Comparison of ENCODE assay signal across 1 cellular context in the genomic region with DNA sequence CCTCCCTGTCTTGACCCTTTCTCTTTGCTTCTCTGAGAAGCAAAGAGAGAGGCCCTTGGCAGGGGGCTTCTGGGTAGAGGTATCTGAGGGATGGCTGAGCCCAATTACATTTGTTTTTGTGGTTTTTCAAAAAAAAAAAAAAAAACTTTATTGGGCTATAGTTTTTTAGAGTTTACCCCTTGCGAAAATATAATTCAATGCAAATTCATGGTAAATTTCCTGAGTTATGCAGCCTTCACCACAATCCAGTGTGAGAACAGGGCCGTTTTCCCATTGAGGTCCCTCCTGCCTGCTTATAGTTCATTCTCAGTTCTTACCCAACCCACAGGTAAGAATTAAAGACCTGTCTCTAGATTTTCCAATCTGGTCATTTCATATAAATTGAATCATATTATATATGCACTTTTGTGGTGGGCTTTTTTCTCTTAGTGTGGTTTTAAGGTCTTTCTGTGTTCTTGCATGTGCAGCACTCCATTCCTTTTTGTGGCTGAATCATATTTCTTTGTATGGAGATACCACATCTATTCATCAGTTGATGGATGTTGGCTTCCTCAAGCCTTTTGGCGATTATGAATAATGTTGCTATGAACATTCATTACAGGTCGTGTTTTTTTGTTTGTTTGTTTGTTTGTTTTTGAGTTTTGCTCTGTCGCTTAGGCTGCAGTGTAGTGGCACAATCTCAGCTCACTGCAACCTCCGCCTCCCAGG.
TF ChIP-seq lines count a peak whose summit lies in the region.

No MANE protein-coding gene starts in this region.

TF ChIP-seq in H1, 55 proteins besides CTCF, POLR2A, EP300 and RAD21:
- TF ChIP-seq CHD2 (IDR thresholded peaks at IDR 0.05; ENCODE audit: low read length) (no peak), SUZ12 (IDR thresholded peaks at IDR 0.05; ENCODE audit: low read length) (no peak), ZNF274 (IDR thresholded peaks at IDR 0.05; ENCODE audit: borderline replicate concordance, extremely low read depth, low read length) (no peak), RXRA (IDR thresholded peaks at IDR 0.05; ENCODE audit: insufficient read depth, low read depth, low read length) (no peak), GABPA (IDR thresholded peaks at IDR 0.05; ENCODE audit: borderline replicate concordance, insufficient read depth, low read length) (no peak), KDM5A (IDR thresholded peaks at IDR 0.05; ENCODE audit: low read length) (no peak), SIN3A (conservative IDR thresholded peaks at IDR 0.05 in 1 of 2, IDR thresholded peaks at IDR 0.05 in 1 of 2; ENCODE audit: low read depth in 1 of 2, low read length in 2 of 2) (no peak), HDAC2 (IDR thresholded peaks at IDR 0.05; ENCODE audit: borderline replicate concordance in 1 of 2, low read depth in 2 of 2, low read length in 2 of 2) (no peak), EGR1 (IDR thresholded peaks at IDR 0.05; ENCODE audit: borderline replicate concordance, low read depth, low read length) (no peak), TCF12 (IDR thresholded peaks at IDR 0.05; ENCODE audit: low read depth, low read length) (no peak), RFX5 (IDR thresholded peaks at IDR 0.05; ENCODE audit: borderline replicate concordance, low read depth, low read length) (no peak), SIRT6 (IDR thresholded peaks at IDR 0.05; ENCODE audit: low read length) (no peak), KDM4A (IDR thresholded peaks at IDR 0.05; ENCODE audit: low read depth, low read length, severe bottlenecking) (no peak), SP1 (IDR thresholded peaks at IDR 0.05; ENCODE audit: low read depth, low read length) (no peak)
- TF ChIP-seq, protein P1, sequence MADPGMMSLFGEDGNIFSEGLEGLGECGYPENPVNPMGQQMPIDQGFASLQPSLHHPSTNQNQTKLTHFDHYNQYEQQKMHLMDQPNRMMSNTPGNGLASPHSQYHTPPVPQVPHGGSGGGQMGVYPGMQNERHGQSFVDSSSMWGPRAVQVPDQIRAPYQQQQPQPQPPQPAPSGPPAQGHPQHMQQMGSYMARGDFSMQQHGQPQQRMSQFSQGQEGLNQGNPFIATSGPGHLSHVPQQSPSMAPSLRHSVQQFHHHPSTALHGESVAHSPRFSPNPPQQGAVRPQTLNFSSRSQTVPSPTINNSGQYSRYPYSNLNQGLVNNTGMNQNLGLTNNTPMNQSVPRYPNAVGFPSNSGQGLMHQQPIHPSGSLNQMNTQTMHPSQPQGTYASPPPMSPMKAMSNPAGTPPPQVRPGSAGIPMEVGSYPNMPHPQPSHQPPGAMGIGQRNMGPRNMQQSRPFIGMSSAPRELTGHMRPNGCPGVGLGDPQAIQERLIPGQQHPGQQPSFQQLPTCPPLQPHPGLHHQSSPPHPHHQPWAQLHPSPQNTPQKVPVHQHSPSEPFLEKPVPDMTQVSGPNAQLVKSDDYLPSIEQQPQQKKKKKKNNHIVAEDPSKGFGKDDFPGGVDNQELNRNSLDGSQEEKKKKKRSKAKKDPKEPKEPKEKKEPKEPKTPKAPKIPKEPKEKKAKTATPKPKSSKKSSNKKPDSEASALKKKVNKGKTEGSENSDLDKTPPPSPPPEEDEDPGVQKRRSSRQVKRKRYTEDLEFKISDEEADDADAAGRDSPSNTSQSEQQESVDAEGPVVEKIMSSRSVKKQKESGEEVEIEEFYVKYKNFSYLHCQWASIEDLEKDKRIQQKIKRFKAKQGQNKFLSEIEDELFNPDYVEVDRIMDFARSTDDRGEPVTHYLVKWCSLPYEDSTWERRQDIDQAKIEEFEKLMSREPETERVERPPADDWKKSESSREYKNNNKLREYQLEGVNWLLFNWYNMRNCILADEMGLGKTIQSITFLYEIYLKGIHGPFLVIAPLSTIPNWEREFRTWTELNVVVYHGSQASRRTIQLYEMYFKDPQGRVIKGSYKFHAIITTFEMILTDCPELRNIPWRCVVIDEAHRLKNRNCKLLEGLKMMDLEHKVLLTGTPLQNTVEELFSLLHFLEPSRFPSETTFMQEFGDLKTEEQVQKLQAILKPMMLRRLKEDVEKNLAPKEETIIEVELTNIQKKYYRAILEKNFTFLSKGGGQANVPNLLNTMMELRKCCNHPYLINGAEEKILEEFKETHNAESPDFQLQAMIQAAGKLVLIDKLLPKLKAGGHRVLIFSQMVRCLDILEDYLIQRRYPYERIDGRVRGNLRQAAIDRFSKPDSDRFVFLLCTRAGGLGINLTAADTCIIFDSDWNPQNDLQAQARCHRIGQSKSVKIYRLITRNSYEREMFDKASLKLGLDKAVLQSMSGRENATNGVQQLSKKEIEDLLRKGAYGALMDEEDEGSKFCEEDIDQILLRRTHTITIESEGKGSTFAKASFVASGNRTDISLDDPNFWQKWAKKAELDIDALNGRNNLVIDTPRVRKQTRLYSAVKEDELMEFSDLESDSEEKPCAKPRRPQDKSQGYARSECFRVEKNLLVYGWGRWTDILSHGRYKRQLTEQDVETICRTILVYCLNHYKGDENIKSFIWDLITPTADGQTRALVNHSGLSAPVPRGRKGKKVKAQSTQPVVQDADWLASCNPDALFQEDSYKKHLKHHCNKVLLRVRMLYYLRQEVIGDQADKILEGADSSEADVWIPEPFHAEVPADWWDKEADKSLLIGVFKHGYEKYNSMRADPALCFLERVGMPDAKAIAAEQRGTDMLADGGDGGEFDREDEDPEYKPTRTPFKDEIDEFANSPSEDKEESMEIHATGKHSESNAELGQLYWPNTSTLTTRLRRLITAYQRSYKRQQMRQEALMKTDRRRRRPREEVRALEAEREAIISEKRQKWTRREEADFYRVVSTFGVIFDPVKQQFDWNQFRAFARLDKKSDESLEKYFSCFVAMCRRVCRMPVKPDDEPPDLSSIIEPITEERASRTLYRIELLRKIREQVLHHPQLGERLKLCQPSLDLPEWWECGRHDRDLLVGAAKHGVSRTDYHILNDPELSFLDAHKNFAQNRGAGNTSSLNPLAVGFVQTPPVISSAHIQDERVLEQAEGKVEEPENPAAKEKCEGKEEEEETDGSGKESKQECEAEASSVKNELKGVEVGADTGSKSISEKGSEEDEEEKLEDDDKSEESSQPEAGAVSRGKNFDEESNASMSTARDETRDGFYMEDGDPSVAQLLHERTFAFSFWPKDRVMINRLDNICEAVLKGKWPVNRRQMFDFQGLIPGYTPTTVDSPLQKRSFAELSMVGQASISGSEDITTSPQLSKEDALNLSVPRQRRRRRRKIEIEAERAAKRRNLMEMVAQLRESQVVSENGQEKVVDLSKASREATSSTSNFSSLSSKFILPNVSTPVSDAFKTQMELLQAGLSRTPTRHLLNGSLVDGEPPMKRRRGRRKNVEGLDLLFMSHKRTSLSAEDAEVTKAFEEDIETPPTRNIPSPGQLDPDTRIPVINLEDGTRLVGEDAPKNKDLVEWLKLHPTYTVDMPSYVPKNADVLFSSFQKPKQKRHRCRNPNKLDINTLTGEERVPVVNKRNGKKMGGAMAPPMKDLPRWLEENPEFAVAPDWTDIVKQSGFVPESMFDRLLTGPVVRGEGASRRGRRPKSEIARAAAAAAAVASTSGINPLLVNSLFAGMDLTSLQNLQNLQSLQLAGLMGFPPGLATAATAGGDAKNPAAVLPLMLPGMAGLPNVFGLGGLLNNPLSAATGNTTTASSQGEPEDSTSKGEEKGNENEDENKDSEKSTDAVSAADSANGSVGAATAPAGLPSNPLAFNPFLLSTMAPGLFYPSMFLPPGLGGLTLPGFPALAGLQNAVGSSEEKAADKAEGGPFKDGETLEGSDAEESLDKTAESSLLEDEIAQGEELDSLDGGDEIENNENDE (IDR thresholded peaks at IDR 0.05; ENCODE audit: insufficient replicate concordance, low read length): no peak
- TF ChIP-seq, protein P2, sequence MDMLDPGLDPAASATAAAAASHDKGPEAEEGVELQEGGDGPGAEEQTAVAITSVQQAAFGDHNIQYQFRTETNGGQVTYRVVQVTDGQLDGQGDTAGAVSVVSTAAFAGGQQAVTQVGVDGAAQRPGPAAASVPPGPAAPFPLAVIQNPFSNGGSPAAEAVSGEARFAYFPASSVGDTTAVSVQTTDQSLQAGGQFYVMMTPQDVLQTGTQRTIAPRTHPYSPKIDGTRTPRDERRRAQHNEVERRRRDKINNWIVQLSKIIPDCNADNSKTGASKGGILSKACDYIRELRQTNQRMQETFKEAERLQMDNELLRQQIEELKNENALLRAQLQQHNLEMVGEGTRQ (IDR thresholded peaks at IDR 0.05; ENCODE audit: low read length): no peak
